In genomic region chr1:155320252-155320651, GRCh38 we compare ENCODE assay signal across 9 cellular contexts. TPM values are rescaled to one million over a fixed set of nuclear protein-coding genes. Genes with fewer than 3 reads are reported as not detected.
DNase-seq lines count a peak whose midpoint lies in the region; ATAC-seq and TF ChIP-seq lines count a peak whose summit lies in the region.
"Had no signal": no experiment of that assay in that cellular context is flagged by ENCODE, and none has a peak within 500 bp of the region (broad histone marks: within the 10 kb centered on the region; RNA-seq: fewer than 3 reads in every experiment).

No MANE protein-coding gene starts in this region.

- H3K4me1 ChIP-seq in H9 (ENCODE audit: insufficient read depth, low read length) (peaks cover 2% of the 10 kb centered on the region; the same call in 1 of the 2 replicates), gastroesophageal sphincter (peaks cover 0 to 43% (median 17%) of the 10 kb centered on the region in 3 donors), skeletal muscle satellite cell (ENCODE audit: control insufficient read depth, insufficient read depth, low read length) (peaks cover 23% of the 10 kb centered on the region)
- H3K4me1 ChIP-seq: SJCRH30 had no signal

- WGBS in H9 (ENCODE audit: extremely low coverage, insufficient read length, low lambda C conversion rate): no CpG with 5 or more reads among the region's 11 CpGs
- WGBS in gastroesophageal sphincter (ENCODE audit: low coverage in 1 of 2), 2 donors: 15 to 30% methylated on average over 6 to 11 of the region's 11 CpGs

- H3K27me3 Mint-ChIP-seq in H9 (ENCODE audit: low read depth): no peaks in the 10 kb centered on the region; the same call in 1 of the 2 replicates
- no peaks in the 10 kb centered on the region for H3K27me3 Mint-ChIP-seq in activated T-helper 17 cell treated with anti-CD3 and anti-CD28 coated beads, Interleukin-2, amount 50 U/mL, for 72 hours

- H4K8ac ChIP-seq in H9 (replicated peaks; ENCODE audit: insufficient read length, low read depth, low read length): no peak overlapping the region

- H3K27me3 ChIP-seq in H9 (ENCODE audit: insufficient read depth, low read length) (no peaks in the 10 kb centered on the region), gastroesophageal sphincter (no peaks in the 10 kb centered on the region), skeletal muscle satellite cell (ENCODE audit: control insufficient read depth, insufficient read depth, low read length) (no peaks in the 10 kb centered on the region)
- H3K27me3 ChIP-seq: SJCRH30 had no signal

- H3K23ac ChIP-seq in H9 (ENCODE audit: insufficient read length, low read depth, low read length): no peak overlapping the region

- no peaks in the 10 kb centered on the region for H3K79me1 ChIP-seq in H9 (ENCODE audit: insufficient read depth, low read depth, low read length, poor library complexity, severe bottlenecking)

- H3K79me2 ChIP-seq in H9 (ENCODE audit: insufficient read depth, low read length): no peaks in the 10 kb centered on the region

- no peak overlapping the region for H3K27ac ChIP-seq in H9 (ENCODE audit: insufficient read length, low read depth, low read length)
- peak overlapping the region in 3 of 4 donors; percentile 98 to 99 (median 99) for H3K27ac ChIP-seq in gastroesophageal sphincter
- H3K27ac ChIP-seq: SJCRH30 had no signal

- H2AK5ac ChIP-seq in H9 (ENCODE audit: insufficient read length, low read length): no peak overlapping the region

- H4K5ac ChIP-seq in H9 (ENCODE audit: insufficient read length, low read depth, low read length): no peak overlapping the region

- TF ChIP-seq CTCF in H9 (conservative IDR thresholded peaks at IDR 0.05): no peak
- TF ChIP-seq CTCF in gastroesophageal sphincter (IDR thresholded peaks at IDR 0.05): no peak

- H3K4me3 Mint-ChIP-seq in H9: peak overlapping the region; percentile 86 to 93
- peak overlapping the region; percentile 75 for H3K4me3 Mint-ChIP-seq in activated T-helper 17 cell treated with anti-CD3 and anti-CD28 coated beads, Interleukin-2, amount 50 U/mL, for 72 hours

- peaks cover 14 to 23% (median 19%) of the 10 kb centered on the region in 3 experiments; a peak in 6 of 7 replicates for H3K36me3 Mint-ChIP-seq in H9 (ENCODE audit: insufficient read depth in 1 of 3, low read depth in 3 of 3)
- H3K36me3 Mint-ChIP-seq in activated T-helper 17 cell treated with anti-CD3 and anti-CD28 coated beads, Interleukin-2, amount 50 U/mL, for 72 hours (ENCODE audit: low read depth): peaks cover 49% of the 10 kb centered on the region

- no peak overlapping the region for H3K56ac ChIP-seq in H9 (ENCODE audit: insufficient read length, low read depth, low read length)

- no peak overlapping the region for H2BK5ac ChIP-seq in H9 (ENCODE audit: insufficient read length, low read length)

- no peak overlapping the region for H3K4ac ChIP-seq in H9 (ENCODE audit: low read depth, low read length)

- no peak overlapping the region for H2BK20ac ChIP-seq in H9 (ENCODE audit: low read depth, low read length, poor library complexity, severe bottlenecking)

- no peak for DNase-seq in H9
- no peak for DNase-seq in SIG-M5 treated with dmso at 0.1 percent for 504 hours (lab: John Stamatoyannopoulos, UW; ENCODE audit: unreplicated experiment)
- no peak for DNase-seq in ecto neural progenitor cell (ENCODE audit: low spot score)
- no peak for DNase-seq in posterior vena cava (ENCODE audit: low spot score)
- DNase-seq in superior temporal gyrus (ENCODE audit: extremely low spot score): no peak
- DNase-seq: SJCRH30 had no signal

- intact Hi-C loops in posterior vena cava (cut with DNase I): loop anchor here (5.0 kb wide), 2 partner anchors 43 to 68 kb away; partner anchors contain the start of gene HCN3 (in 2 of the 2)

- H3K23me2 ChIP-seq in H9 (ENCODE audit: insufficient read length, low read depth, low read length, poor library complexity, severe bottlenecking): peaks cover 31% of the 10 kb centered on the region

- peaks cover 0 to 24% of the 10 kb centered on the region in 2 donors for H3K36me3 ChIP-seq in gastroesophageal sphincter
- H3K36me3 ChIP-seq in skeletal muscle satellite cell (ENCODE audit: insufficient read depth, low read length): peaks cover 28% of the 10 kb centered on the region

- TF ChIP-seq EP300 in gastroesophageal sphincter (IDR thresholded peaks at IDR 0.05): no peak

- H3K4me2 ChIP-seq in H9 (ENCODE audit: insufficient read depth, insufficient read length, low read length) (peak overlapping the region; percentile 68), skeletal muscle satellite cell (ENCODE audit: low read length) (peak overlapping the region; percentile 99)

- H2BK120ac ChIP-seq in H9 (ENCODE audit: low read depth, low read length, poor library complexity, severe bottlenecking): no peak overlapping the region

- ATAC-seq in activated T-helper 17 cell treated with anti-CD3 and anti-CD28 coated beads, Interleukin-2, amount 50 U/mL, for 72 hours (replicated peaks): no peak
- no peak for ATAC-seq in gastroesophageal sphincter

- H3T11ph ChIP-seq in H9 (ENCODE audit: low read length): no peak overlapping the region

- TF ChIP-seq POLR2A in gastroesophageal sphincter (IDR thresholded peaks at IDR 0.05): no peak

- H4K20me1 ChIP-seq in H9 (ENCODE audit: control insufficient read depth, insufficient read depth, insufficient read length): no peaks in the 10 kb centered on the region

- no peak overlapping the region for H3K14ac ChIP-seq in H9 (ENCODE audit: insufficient read depth, low read length)

- H4K91ac ChIP-seq in H9 (ENCODE audit: insufficient read length, low read depth, low read length): no peak overlapping the region

- no peaks in the 10 kb centered on the region for H3K9me3 Mint-ChIP-seq in H9
- H3K9me3 Mint-ChIP-seq in activated T-helper 17 cell treated with anti-CD3 and anti-CD28 coated beads, Interleukin-2, amount 50 U/mL, for 72 hours: no peaks in the 10 kb centered on the region

- H2BK15ac ChIP-seq in H9 (ENCODE audit: low read depth, low read length): no peak overlapping the region

- no peaks in the 10 kb centered on the region for H3K9me3 ChIP-seq in H9 (ENCODE audit: control insufficient read depth, low read depth, low read length)
- no peaks in the 10 kb centered on the region for H3K9me3 ChIP-seq in gastroesophageal sphincter
- no peaks in the 10 kb centered on the region for H3K9me3 ChIP-seq in skeletal muscle satellite cell (replicated peaks; ENCODE audit: low read length)
- H3K9me3 ChIP-seq: SJCRH30 had no signal

- H2BK12ac ChIP-seq in H9 (ENCODE audit: insufficient read length, low read depth, low read length): no peak overlapping the region

- H2AFZ ChIP-seq in H9 (ENCODE audit: low read length): no peak overlapping the region

- H3K27ac Mint-ChIP-seq in H9: peak overlapping the region in 2 of 3 experiments; percentile 42 to 50; a peak in 2 of 7 replicates
- no peak overlapping the region for H3K27ac Mint-ChIP-seq in activated T-helper 17 cell treated with anti-CD3 and anti-CD28 coated beads, Interleukin-2, amount 50 U/mL, for 72 hours

- H3K18ac ChIP-seq in H9 (ENCODE audit: insufficient read length, low read depth, low read length): no peak overlapping the region

- peaks cover 31 to 33% of the 10 kb centered on the region in 2 experiments for H3K4me1 Mint-ChIP-seq in H9
- peaks cover 12% of the 10 kb centered on the region for H3K4me1 Mint-ChIP-seq in activated T-helper 17 cell treated with anti-CD3 and anti-CD28 coated beads, Interleukin-2, amount 50 U/mL, for 72 hours

- H3K9ac ChIP-seq in H9 (ENCODE audit: extremely low read depth, insufficient read length, low read length) (no peak overlapping the region), skeletal muscle satellite cell (ENCODE audit: low read depth, low read length) (no peak overlapping the region)

- peak overlapping the region; percentile 47 to 92 for H3K4me3 ChIP-seq in gastroesophageal sphincter
- peak overlapping the region; percentile 95 for H3K4me3 ChIP-seq in skeletal muscle satellite cell (ENCODE audit: low read length)
- H3K4me3 ChIP-seq: SJCRH30 had no signal

RNA-seq across cellular contexts. Expression of gene RUSC1, which starts 0.4 kb away (rescaled TPM):
- total RNA-seq in H9 (2021): 66.9 and 70.8 TPM in 2 replicates
- 10 to 100 TPM; 22.3 to 30.0 TPM for total RNA-seq in activated T-helper 17 cell treated with anti-CD3 and anti-CD28 coated beads, Interleukin-2, amount 50 U/mL, for 72 hours
- 10 to 100 TPM; 10.8 to 34.2 (median 24.4) TPM for total RNA-seq in gastroesophageal sphincter
- total RNA-seq in skeletal muscle satellite cell (2012; rRNA removed): 15.0 and 19.7 TPM in 2 replicates
- 10 to 100 TPM; 32.5 to 34.6 TPM for total RNA-seq in posterior vena cava

RNA-seq across cellular contexts. Expression of gene FDPS, which starts 11.6 kb away (rescaled TPM):
- 271 and 273 TPM in 2 replicates for total RNA-seq in H9 (2021)
- total RNA-seq in activated T-helper 17 cell treated with anti-CD3 and anti-CD28 coated beads, Interleukin-2, amount 50 U/mL, for 72 hours: 100 to 1,000 TPM; 319 to 371 TPM
- 100 to 1,000 TPM in 1 of 4 donors, 10 to 100 TPM in 3; 71.2 to 125 (median 81.0) TPM for total RNA-seq in gastroesophageal sphincter
- total RNA-seq in skeletal muscle satellite cell (2012; rRNA removed): 131 and 234 TPM in 2 replicates
- 10 to 100 TPM; 86.7 to 93.0 TPM for total RNA-seq in posterior vena cava

RNA-seq across cellular contexts. Expression of gene PKLR, which starts 19.0 kb away (rescaled TPM):
- total RNA-seq in H9 (2021): 0.13 TPM in 1 of 2 replicates, not detected in the other
- total RNA-seq in activated T-helper 17 cell treated with anti-CD3 and anti-CD28 coated beads, Interleukin-2, amount 50 U/mL, for 72 hours: not detected
- not detected for total RNA-seq in gastroesophageal sphincter
- not detected in 2 replicates for total RNA-seq in skeletal muscle satellite cell (2012; rRNA removed)
- not detected for total RNA-seq in posterior vena cava

RNA-seq across cellular contexts. Expression of gene HCN3, which starts 43.0 kb away (rescaled TPM):
- 4.7 and 5.4 TPM in 2 replicates for total RNA-seq in H9 (2021)
- total RNA-seq in activated T-helper 17 cell treated with anti-CD3 and anti-CD28 coated beads, Interleukin-2, amount 50 U/mL, for 72 hours: 1 to 10 TPM; 4.1 to 6.0 TPM
- 1 to 10 TPM in 3 of 4 donors, under 1 TPM in 1; 0.47 to 2.2 (median 1.6) TPM for total RNA-seq in gastroesophageal sphincter
- total RNA-seq in skeletal muscle satellite cell (2012; rRNA removed): 0.25 and 0.44 TPM in 2 replicates
- total RNA-seq in posterior vena cava: 1 to 10 TPM; 1.4 to 1.5 TPM

RNA-seq across cellular contexts. Expression of gene CLK2, which starts 46.9 kb away (rescaled TPM):
- total RNA-seq in H9 (2021) (77.5 and 81.5 TPM in 2 replicates), gastroesophageal sphincter (10 to 100 TPM; 14.4 to 51.4 (median 32.9) TPM), posterior vena cava (10 to 100 TPM; 31.2 to 32.3 TPM)
- total RNA-seq in activated T-helper 17 cell treated with anti-CD3 and anti-CD28 coated beads, Interleukin-2, amount 50 U/mL, for 72 hours: 100 to 1,000 TPM in 1 of 2 donors, 10 to 100 TPM in 1; 87.7 to 131 TPM
- 17.7 and 23.4 TPM in 2 replicates for total RNA-seq in skeletal muscle satellite cell (2012; rRNA removed)
